ENCODE assay signal across 6 cellular contexts in the genomic region with DNA sequence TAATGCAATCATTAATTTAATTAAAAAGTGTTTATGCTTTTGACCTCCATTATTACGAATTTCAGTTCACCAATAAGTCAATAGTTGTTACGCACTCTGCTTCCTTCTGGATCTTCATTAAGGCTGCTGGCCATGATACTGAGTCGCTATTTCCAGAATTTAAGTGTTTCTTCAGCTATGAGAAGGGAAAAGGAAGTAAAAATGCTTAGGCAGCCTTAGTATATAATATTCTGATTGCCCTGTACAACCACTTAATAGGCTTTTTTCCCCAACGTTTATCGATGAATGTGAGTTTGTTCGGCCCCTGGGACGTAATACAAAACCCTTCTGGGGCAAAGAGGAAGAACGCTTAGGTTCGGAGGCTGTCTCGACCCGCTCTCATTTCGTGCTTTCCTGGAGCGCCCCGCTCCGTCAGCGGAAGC.
DNase-seq lines count a peak whose midpoint lies in the region; ATAC-seq and TF ChIP-seq lines count a peak whose summit lies in the region.

No MANE protein-coding gene starts in this region.

- H3K27ac ChIP-seq in DND-41 (ENCODE audit: low read length), result peak overlapping the region; percentile 89

- no peak for TF ChIP-seq CTCF in DND-41 (IDR thresholded peaks at IDR 0.05; ENCODE audit: borderline replicate concordance, extremely low read depth, low read length, poor library complexity, severe bottlenecking)
- peak; percentile 14 for TF ChIP-seq CTCF in epithelial cell of esophagus (IDR thresholded peaks at IDR 0.05; ENCODE audit: insufficient read depth, low read depth, low read length, missing control alignments)

- DNase-seq in DND-41 (no peak), NCI-H187 treated with DMSO at 0.1 percent for 48 hours (lab: John Stamatoyannopoulos, UW) (peak; percentile 30), epithelial cell of esophagus (ENCODE audit: low read depth) (no peak)
- DNase-seq in stimulated activated naive CD4-positive, alpha-beta T cell treated with Interleukin-2 at 50 U/mL for 16 hours (lab: John Stamatoyannopoulos, UW), result no peak

- H3K4me3 ChIP-seq in DND-41 (ENCODE audit: low read depth in 1 of 2, low read length in 2 of 2) (peak overlapping the region; percentile 59 to 69), epithelial cell of esophagus (ENCODE audit: low read length) (peak overlapping the region; percentile 81)

- H3K9me3 Mint-ChIP-seq in stimulated activated memory B cell treated with anti-CD40 and anti-IgM and Interleukin-4, amounts not matched to agents 10 μg/mL and 1 μg/mL and 100 μg/mL, for 72 hours, result no peaks in the 10 kb centered on the region

- H3K27ac Mint-ChIP-seq in stimulated activated memory B cell treated with anti-CD40 and anti-IgM and Interleukin-4, amounts not matched to agents 10 μg/mL and 1 μg/mL and 100 μg/mL, for 72 hours, result peak overlapping the region; percentile 97

- peaks cover 63% of the 10 kb centered on the region for H3K36me3 ChIP-seq in DND-41 (ENCODE audit: insufficient read depth, low read length)

- peaks cover 45% of the 10 kb centered on the region for H3K4me1 ChIP-seq in DND-41 (ENCODE audit: insufficient read depth, low read length)

- H2AFZ ChIP-seq in DND-41 (ENCODE audit: low read depth, low read length), result peak overlapping the region; percentile 78

- peaks cover 48% of the 10 kb centered on the region for H3K4me1 Mint-ChIP-seq in stimulated activated memory B cell treated with anti-CD40 and anti-IgM and Interleukin-4, amounts not matched to agents 10 μg/mL and 1 μg/mL and 100 μg/mL, for 72 hours

- peaks cover 25% of the 10 kb centered on the region for H3K36me3 Mint-ChIP-seq in stimulated activated memory B cell treated with anti-CD40 and anti-IgM and Interleukin-4, amounts not matched to agents 10 μg/mL and 1 μg/mL and 100 μg/mL, for 72 hours

- peak overlapping the region; percentile 100 for H3K9ac ChIP-seq in DND-41 (ENCODE audit: low read depth, low read length)

- no peaks in the 10 kb centered on the region for H3K9me3 ChIP-seq in DND-41 (ENCODE audit: insufficient read depth, low read length, severe bottlenecking)

- ATAC-seq in DND-41 (ENCODE audit: insufficient read depth, low read depth) (no peak), GM21526 (IDR thresholded peaks at IDR 0.05; ENCODE audit: low FRiP score, unreplicated experiment) (no peak)
- no peak for ATAC-seq in stimulated activated memory B cell treated with anti-CD40 and anti-IgM and Interleukin-4, amounts not matched to agents 10 μg/mL and 1 μg/mL and 100 μg/mL, for 72 hours

- no peaks in the 10 kb centered on the region for H3K27me3 Mint-ChIP-seq in stimulated activated memory B cell treated with anti-CD40 and anti-IgM and Interleukin-4, amounts not matched to agents 10 μg/mL and 1 μg/mL and 100 μg/mL, for 72 hours

- H3K27me3 ChIP-seq in DND-41 (ENCODE audit: insufficient read depth, low read length, poor library complexity), result no peaks in the 10 kb centered on the region

- H3K4me3 Mint-ChIP-seq in stimulated activated memory B cell treated with anti-CD40 and anti-IgM and Interleukin-4, amounts not matched to agents 10 μg/mL and 1 μg/mL and 100 μg/mL, for 72 hours, result peak overlapping the region; percentile 98

- peaks cover 27% of the 10 kb centered on the region for H4K20me1 ChIP-seq in DND-41 (ENCODE audit: insufficient read depth, low read length)

- H3K4me2 ChIP-seq in DND-41 (ENCODE audit: insufficient read depth, low read length), result peak overlapping the region; percentile 69

- peaks cover 48% of the 10 kb centered on the region for H3K79me2 ChIP-seq in DND-41 (ENCODE audit: insufficient read depth, low read length)
